Comparison of ENCODE assay signal across 3 cellular contexts in the genomic region with DNA sequence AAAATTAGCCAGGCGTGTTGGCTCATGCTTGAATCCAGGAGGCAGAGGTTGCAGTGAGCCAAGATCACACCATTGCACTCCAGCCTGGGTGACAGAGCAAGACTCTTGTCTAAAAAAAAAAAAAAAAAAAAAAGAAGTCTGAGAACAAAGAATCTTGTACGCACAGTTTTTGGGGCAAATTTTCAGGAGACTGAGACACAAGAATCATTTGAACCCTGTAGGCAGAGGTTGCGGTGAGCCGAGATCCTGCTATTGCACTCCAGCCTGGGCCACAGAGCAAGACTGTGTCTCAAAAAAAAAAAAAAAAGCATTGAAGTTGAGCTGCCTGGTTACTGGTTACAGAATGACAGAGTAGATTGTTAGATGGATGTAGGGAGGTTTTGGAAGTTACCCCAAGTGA. TPM values are rescaled to one million over a fixed set of nuclear protein-coding genes. Genes with fewer than 3 reads are reported as not detected.
"Had no signal": no experiment of that assay in that cellular context is flagged by ENCODE, and none has a peak within 500 bp of the region (broad histone marks: within the 10 kb centered on the region; RNA-seq: fewer than 3 reads in every experiment).

No MANE protein-coding gene starts in this region.

RNA-seq across cellular contexts. Expression of a gene that starts 39.2 kb away (rescaled TPM):
- total RNA-seq: H4, HFFc6 had no signal
- polyA plus RNA-seq: GM23248 had no signal

RNA-seq across cellular contexts. Expression of a gene that starts 46.7 kb away (rescaled TPM):
- total RNA-seq: GM23248, HFFc6 had no signal
- polyA plus RNA-seq: GM23248 had no signal
